In the genomic region with DNA sequence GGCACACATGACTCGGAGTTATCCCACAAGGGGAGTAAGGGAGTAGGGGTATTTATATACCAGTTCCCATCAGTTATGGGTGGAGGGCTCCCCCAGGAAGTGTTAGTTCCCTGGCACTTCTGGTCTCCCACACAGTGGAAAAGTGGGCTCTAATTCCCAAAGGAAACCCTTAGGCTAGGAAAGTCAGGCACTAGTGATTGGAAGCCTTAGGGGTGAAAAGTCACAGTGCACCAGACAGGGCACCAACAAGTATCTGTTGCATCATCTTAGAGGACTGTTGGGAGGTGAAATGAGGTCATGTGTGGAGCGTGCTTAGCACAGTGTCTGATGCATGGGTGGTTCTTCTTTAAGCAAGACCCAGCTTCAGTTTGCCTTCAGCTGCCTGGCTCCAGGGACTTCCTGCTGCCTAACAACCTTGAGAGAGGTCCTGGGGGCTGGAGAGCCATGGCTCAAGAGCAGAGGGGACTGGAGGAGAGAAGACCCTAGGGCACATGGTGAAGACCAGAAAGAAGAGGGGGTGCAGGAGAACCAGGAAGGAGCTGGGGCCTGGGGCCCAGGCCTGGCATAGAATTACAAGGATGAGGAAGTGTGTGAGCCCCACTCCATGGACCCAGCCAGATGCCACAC, we compare ENCODE assay signal across 1 cellular context.
TF ChIP-seq lines count a peak whose summit lies in the region.

No MANE protein-coding gene starts in this region.

TF ChIP-seq in K562, 482 proteins besides CTCF, POLR2A, EP300 and RAD21 (continued from another document):
- TF ChIP-seq, protein P1, sequence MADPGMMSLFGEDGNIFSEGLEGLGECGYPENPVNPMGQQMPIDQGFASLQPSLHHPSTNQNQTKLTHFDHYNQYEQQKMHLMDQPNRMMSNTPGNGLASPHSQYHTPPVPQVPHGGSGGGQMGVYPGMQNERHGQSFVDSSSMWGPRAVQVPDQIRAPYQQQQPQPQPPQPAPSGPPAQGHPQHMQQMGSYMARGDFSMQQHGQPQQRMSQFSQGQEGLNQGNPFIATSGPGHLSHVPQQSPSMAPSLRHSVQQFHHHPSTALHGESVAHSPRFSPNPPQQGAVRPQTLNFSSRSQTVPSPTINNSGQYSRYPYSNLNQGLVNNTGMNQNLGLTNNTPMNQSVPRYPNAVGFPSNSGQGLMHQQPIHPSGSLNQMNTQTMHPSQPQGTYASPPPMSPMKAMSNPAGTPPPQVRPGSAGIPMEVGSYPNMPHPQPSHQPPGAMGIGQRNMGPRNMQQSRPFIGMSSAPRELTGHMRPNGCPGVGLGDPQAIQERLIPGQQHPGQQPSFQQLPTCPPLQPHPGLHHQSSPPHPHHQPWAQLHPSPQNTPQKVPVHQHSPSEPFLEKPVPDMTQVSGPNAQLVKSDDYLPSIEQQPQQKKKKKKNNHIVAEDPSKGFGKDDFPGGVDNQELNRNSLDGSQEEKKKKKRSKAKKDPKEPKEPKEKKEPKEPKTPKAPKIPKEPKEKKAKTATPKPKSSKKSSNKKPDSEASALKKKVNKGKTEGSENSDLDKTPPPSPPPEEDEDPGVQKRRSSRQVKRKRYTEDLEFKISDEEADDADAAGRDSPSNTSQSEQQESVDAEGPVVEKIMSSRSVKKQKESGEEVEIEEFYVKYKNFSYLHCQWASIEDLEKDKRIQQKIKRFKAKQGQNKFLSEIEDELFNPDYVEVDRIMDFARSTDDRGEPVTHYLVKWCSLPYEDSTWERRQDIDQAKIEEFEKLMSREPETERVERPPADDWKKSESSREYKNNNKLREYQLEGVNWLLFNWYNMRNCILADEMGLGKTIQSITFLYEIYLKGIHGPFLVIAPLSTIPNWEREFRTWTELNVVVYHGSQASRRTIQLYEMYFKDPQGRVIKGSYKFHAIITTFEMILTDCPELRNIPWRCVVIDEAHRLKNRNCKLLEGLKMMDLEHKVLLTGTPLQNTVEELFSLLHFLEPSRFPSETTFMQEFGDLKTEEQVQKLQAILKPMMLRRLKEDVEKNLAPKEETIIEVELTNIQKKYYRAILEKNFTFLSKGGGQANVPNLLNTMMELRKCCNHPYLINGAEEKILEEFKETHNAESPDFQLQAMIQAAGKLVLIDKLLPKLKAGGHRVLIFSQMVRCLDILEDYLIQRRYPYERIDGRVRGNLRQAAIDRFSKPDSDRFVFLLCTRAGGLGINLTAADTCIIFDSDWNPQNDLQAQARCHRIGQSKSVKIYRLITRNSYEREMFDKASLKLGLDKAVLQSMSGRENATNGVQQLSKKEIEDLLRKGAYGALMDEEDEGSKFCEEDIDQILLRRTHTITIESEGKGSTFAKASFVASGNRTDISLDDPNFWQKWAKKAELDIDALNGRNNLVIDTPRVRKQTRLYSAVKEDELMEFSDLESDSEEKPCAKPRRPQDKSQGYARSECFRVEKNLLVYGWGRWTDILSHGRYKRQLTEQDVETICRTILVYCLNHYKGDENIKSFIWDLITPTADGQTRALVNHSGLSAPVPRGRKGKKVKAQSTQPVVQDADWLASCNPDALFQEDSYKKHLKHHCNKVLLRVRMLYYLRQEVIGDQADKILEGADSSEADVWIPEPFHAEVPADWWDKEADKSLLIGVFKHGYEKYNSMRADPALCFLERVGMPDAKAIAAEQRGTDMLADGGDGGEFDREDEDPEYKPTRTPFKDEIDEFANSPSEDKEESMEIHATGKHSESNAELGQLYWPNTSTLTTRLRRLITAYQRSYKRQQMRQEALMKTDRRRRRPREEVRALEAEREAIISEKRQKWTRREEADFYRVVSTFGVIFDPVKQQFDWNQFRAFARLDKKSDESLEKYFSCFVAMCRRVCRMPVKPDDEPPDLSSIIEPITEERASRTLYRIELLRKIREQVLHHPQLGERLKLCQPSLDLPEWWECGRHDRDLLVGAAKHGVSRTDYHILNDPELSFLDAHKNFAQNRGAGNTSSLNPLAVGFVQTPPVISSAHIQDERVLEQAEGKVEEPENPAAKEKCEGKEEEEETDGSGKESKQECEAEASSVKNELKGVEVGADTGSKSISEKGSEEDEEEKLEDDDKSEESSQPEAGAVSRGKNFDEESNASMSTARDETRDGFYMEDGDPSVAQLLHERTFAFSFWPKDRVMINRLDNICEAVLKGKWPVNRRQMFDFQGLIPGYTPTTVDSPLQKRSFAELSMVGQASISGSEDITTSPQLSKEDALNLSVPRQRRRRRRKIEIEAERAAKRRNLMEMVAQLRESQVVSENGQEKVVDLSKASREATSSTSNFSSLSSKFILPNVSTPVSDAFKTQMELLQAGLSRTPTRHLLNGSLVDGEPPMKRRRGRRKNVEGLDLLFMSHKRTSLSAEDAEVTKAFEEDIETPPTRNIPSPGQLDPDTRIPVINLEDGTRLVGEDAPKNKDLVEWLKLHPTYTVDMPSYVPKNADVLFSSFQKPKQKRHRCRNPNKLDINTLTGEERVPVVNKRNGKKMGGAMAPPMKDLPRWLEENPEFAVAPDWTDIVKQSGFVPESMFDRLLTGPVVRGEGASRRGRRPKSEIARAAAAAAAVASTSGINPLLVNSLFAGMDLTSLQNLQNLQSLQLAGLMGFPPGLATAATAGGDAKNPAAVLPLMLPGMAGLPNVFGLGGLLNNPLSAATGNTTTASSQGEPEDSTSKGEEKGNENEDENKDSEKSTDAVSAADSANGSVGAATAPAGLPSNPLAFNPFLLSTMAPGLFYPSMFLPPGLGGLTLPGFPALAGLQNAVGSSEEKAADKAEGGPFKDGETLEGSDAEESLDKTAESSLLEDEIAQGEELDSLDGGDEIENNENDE (IDR thresholded peaks at IDR 0.05; ENCODE audit: low read depth, low read length): no peak
- TF ChIP-seq POLR2B (IDR thresholded peaks at IDR 0.05; ENCODE audit: low read depth, partially characterized antibody): no peak
- TF ChIP-seq BCOR (IDR thresholded peaks at IDR 0.05): no peak
